Comparison of ENCODE assay signal across 1 cellular context in genomic region chr12:120662879-120663278, GRCh38.
TF ChIP-seq lines count a peak whose summit lies in the region.

No MANE protein-coding gene starts in this region.

TF ChIP-seq in GM12878, 131 proteins besides CTCF, POLR2A, EP300 and RAD21 (continued from another document and continues in another):
- TF ChIP-seq HCFC1 (IDR thresholded peaks at IDR 0.05; ENCODE audit: low read length) (no peak), MLLT1 (IDR thresholded peaks at IDR 0.05) (no peak), DPF2 (IDR thresholded peaks at IDR 0.05) (peak; percentile 75), PAX5 (IDR thresholded peaks at IDR 0.05; ENCODE audit: borderline replicate concordance, low read depth, low read length) (no peak), BACH1 (IDR thresholded peaks at IDR 0.05; ENCODE audit: borderline replicate concordance) (no peak), STAT3 (IDR thresholded peaks at IDR 0.05; ENCODE audit: low read depth, low read length) (no peak), SP1 (IDR thresholded peaks at IDR 0.05; ENCODE audit: low read depth, low read length) (no peak), E4F1 (IDR thresholded peaks at IDR 0.05; ENCODE audit: borderline replicate concordance, partially characterized antibody) (no peak), ZNF274 (IDR thresholded peaks at IDR 0.05; ENCODE audit: insufficient read depth, insufficient read length) (no peak), RUNX3 (IDR thresholded peaks at IDR 0.05; ENCODE audit: low read length) (no peak), BCL11A (IDR thresholded peaks at IDR 0.05; ENCODE audit: low read depth, low read length) (peak; percentile 40; the same call in 1 of the 2 replicates), BMI1 (IDR thresholded peaks at IDR 0.05; ENCODE audit: borderline replicate concordance) (no peak), ZSCAN29 (IDR thresholded peaks at IDR 0.05) (no peak), SMARCA5 (IDR thresholded peaks at IDR 0.05) (0 out of 2 replicates have a peak, but pooled peaks have one; percentile 34), ZNF592 (IDR thresholded peaks at IDR 0.05) (no peak), ZNF217 (IDR thresholded peaks at IDR 0.05) (no peak), NR2C2 (IDR thresholded peaks at IDR 0.05; ENCODE audit: borderline replicate concordance, control insufficient read depth, insufficient read length, low read depth) (no peak), PRDM15 (CRISPR knock-in tag; IDR thresholded peaks at IDR 0.05) (no peak), RBBP5 (conservative IDR thresholded peaks at IDR 0.05) (no peak), BCL3 (IDR thresholded peaks at IDR 0.05; ENCODE audit: borderline replicate concordance, insufficient read depth, low read depth, low read length, poor library complexity, severe bottlenecking) (no peak), KAT2A (conservative IDR thresholded peaks at IDR 0.05; ENCODE audit: control insufficient read depth, low read depth, low read length) (no peak), ZBED1 (IDR thresholded peaks at IDR 0.05; ENCODE audit: borderline replicate concordance) (no peak), ZBTB4 (CRISPR knock-in tag; IDR thresholded peaks at IDR 0.05) (no peak), SMAD5 (IDR thresholded peaks at IDR 0.05; ENCODE audit: low read depth) (no peak), SPI1 (IDR thresholded peaks at IDR 0.05; ENCODE audit: borderline replicate concordance, insufficient read depth, low read depth, low read length) (peak; percentile 91), ATF2 (IDR thresholded peaks at IDR 0.05; ENCODE audit: low read length) (no peak), POLR2AphosphoS2 (IDR thresholded peaks at IDR 0.05; ENCODE audit: low read depth, low read length) (no peak), SKIL (IDR thresholded peaks at IDR 0.05; ENCODE audit: low read depth, poor library complexity, severe bottlenecking) (no peak), YY1 (IDR thresholded peaks at IDR 0.05; ENCODE audit: low read depth, low read length) (no peak), TCF7 (IDR thresholded peaks at IDR 0.05; ENCODE audit: borderline replicate concordance) (no peak), E2F4 (IDR thresholded peaks at IDR 0.05; ENCODE audit: low read depth, low read length) (no peak), HDAC6 (IDR thresholded peaks at IDR 0.05; ENCODE audit: unreplicated experiment) (no peak), RFX5 (IDR thresholded peaks at IDR 0.05; ENCODE audit: low read depth, low read length) (no peak), KDM1A (IDR thresholded peaks at IDR 0.05; ENCODE audit: borderline replicate concordance) (no peak), MEF2A (IDR thresholded peaks at IDR 0.05; ENCODE audit: insufficient read depth, low read depth, low read length) (no peak)
